In the genomic region with DNA sequence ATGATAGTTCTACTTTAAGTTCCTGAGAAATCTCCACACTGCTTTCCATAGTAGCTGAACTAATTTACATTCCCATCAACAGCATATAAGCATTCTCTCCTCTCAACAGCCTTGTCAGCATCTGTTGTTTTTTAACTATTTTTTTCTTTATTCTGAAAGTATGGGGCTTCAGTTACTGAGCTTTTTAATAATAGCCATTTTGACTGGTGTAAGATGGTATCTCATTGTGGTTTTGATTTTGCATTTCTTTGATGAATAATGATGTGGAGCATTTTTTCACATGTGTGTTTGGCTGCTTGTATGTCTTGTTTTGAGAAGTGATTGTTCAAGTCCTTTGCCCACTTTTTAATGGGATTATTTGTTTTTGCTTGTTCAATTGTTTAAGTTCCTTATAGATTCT, we compare ENCODE assay signal across 31 cellular contexts. TPM values are rescaled to one million over a fixed set of nuclear protein-coding genes. Genes with fewer than 3 reads are reported as not detected.
"Had no signal": no experiment of that assay in that cellular context is flagged by ENCODE, and none has a peak within 500 bp of the region (broad histone marks: within the 10 kb centered on the region; RNA-seq: fewer than 3 reads in every experiment).

No MANE protein-coding gene starts in this region.

- H3K9me3 ChIP-seq: left lung, prostate gland, upper lobe of left lung had no signal

- H3K79me2 ChIP-seq: hepatocyte had no signal

- H2AFZ ChIP-seq: hepatocyte had no signal

- H3K4me3 ChIP-seq: hepatocyte, left lung, lung, prostate gland, spleen, upper lobe of left lung had no signal

- H3K27ac ChIP-seq: hepatocyte, left lung, prostate gland, spleen, upper lobe of left lung, WERI-Rb-1 had no signal

- H3K4me1 ChIP-seq: left lung, prostate gland, spleen, upper lobe of left lung had no signal

- H3K36me3 ChIP-seq: left lung, prostate gland, spleen, upper lobe of left lung, WERI-Rb-1 had no signal

- H3K4me2 ChIP-seq: hepatocyte had no signal

- H3K27me3 ChIP-seq: hepatocyte, upper lobe of left lung had no signal

- DNase-seq: activated CD4-positive, alpha-beta T cell treated with anti-CD3 and anti-CD28 coated beads for 1 hour; activated CD4-positive, alpha-beta T cell treated with anti-CD3 and anti-CD28 coated beads, Interleukin-2, amount 50 U/mL, for 4 hours; activated CD8-positive, alpha-beta memory T cell treated with anti-CD3 and anti-CD28 coated beads for 24 hours; activated CD8-positive, alpha-beta memory T cell treated with anti-CD3 and anti-CD28 coated beads, Interleukin-2, amount 50 U/mL, for 4 hours; activated naive CD4-positive, alpha-beta T cell treated with Interleukin-2 at 50 U/mL for 16 hours; activated naive CD8-positive, alpha-beta T cell treated with anti-CD3 and anti-CD28 coated beads, Interleukin-2, amount 10 ng/mL, durations not matched to agents 7 days and 5 days; activated T-cell treated with anti-CD3 and anti-CD28 coated beads, Interleukin-2, amount 50 U/mL, for 4 hours; effector CD4-positive, alpha-beta T cell; glutamatergic neuron; immature natural killer cell; kidney glomerular epithelial cell; left lung; naive thymus-derived CD8-positive, alpha-beta T cell; spleen; stimulated activated CD4-positive, alpha-beta T cell treated with anti-CD3 and anti-CD28 coated beads, Interleukin-4, amount 100 ng/mL, for 1 hour; stimulated activated naive CD4-positive, alpha-beta T cell; T-helper 1 cell; upper lobe of left lung; WERI-Rb-1 had no signal

RNA-seq across cellular contexts. Expression of a gene that starts 2.4 kb away (rescaled TPM):
- total RNA-seq: activated naive CD8-positive, alpha-beta T cell treated with anti-CD3 and anti-CD28 coated beads, Interleukin-2, amount 10 ng/mL, durations not matched to agents 7 days and 5 days; activated T-cell treated with anti-CD3 and anti-CD28 coated beads, Interleukin-2, amount 50 U/mL, for 4 hours; cardiac septum; chondrocyte; epithelial cell of proximal tubule; fibroblast of lung; frontal cortex; hepatocyte; left lung; lung; mesenteric fat pad; mucosa of gallbladder; naive thymus-derived CD8-positive, alpha-beta T cell; osteocyte; prostate gland; spleen; upper lobe of left lung had no signal
- polyA plus RNA-seq: fibroblast of lung; hepatocyte; immature natural killer cell; lung; naive thymus-derived CD8-positive, alpha-beta T cell; spleen; thymus had no signal

RNA-seq across cellular contexts. Expression of a gene that starts 5.5 kb away (rescaled TPM):
- total RNA-seq: activated naive CD8-positive, alpha-beta T cell treated with anti-CD3 and anti-CD28 coated beads, Interleukin-2, amount 10 ng/mL, durations not matched to agents 7 days and 5 days; activated T-cell treated with anti-CD3 and anti-CD28 coated beads, Interleukin-2, amount 50 U/mL, for 4 hours; cardiac septum; chondrocyte; epithelial cell of proximal tubule; fibroblast of lung; frontal cortex; hepatocyte; left lung; lung; mesenteric fat pad; mucosa of gallbladder; naive thymus-derived CD8-positive, alpha-beta T cell; osteocyte; prostate gland; spleen; upper lobe of left lung had no signal
- polyA plus RNA-seq: fibroblast of lung; hepatocyte; immature natural killer cell; lung; naive thymus-derived CD8-positive, alpha-beta T cell; spleen had no signal

RNA-seq across cellular contexts. Expression of a gene that starts 7.3 kb away (rescaled TPM):
- total RNA-seq: activated naive CD8-positive, alpha-beta T cell treated with anti-CD3 and anti-CD28 coated beads, Interleukin-2, amount 10 ng/mL, durations not matched to agents 7 days and 5 days; activated T-cell treated with anti-CD3 and anti-CD28 coated beads, Interleukin-2, amount 50 U/mL, for 4 hours; cardiac septum; chondrocyte; fibroblast of lung; frontal cortex; hepatocyte; lung; mesenteric fat pad; mucosa of gallbladder; naive thymus-derived CD8-positive, alpha-beta T cell; osteocyte; prostate gland; spleen; upper lobe of left lung had no signal
- polyA plus RNA-seq: hepatocyte; immature natural killer cell; lung; naive thymus-derived CD8-positive, alpha-beta T cell; spleen had no signal

RNA-seq across cellular contexts. Expression of a gene that starts 11.3 kb away (rescaled TPM):
- total RNA-seq: activated naive CD8-positive, alpha-beta T cell treated with anti-CD3 and anti-CD28 coated beads, Interleukin-2, amount 10 ng/mL, durations not matched to agents 7 days and 5 days; activated T-cell treated with anti-CD3 and anti-CD28 coated beads, Interleukin-2, amount 50 U/mL, for 4 hours; cardiac septum; chondrocyte; epithelial cell of proximal tubule; fibroblast of lung; frontal cortex; hepatocyte; left lung; lung; mesenteric fat pad; mucosa of gallbladder; naive thymus-derived CD8-positive, alpha-beta T cell; osteocyte; spleen; upper lobe of left lung had no signal
- polyA plus RNA-seq: hepatocyte; immature natural killer cell; lung; naive thymus-derived CD8-positive, alpha-beta T cell; spleen had no signal

RNA-seq across cellular contexts. Expression of a gene that starts 13.1 kb away (rescaled TPM):
- total RNA-seq: activated naive CD8-positive, alpha-beta T cell treated with anti-CD3 and anti-CD28 coated beads, Interleukin-2, amount 10 ng/mL, durations not matched to agents 7 days and 5 days; activated T-cell treated with anti-CD3 and anti-CD28 coated beads, Interleukin-2, amount 50 U/mL, for 4 hours; cardiac septum; chondrocyte; epithelial cell of proximal tubule; fibroblast of lung; frontal cortex; hepatocyte; left lung; lung; mesenteric fat pad; mucosa of gallbladder; naive thymus-derived CD8-positive, alpha-beta T cell; osteocyte; prostate gland; spleen; upper lobe of left lung had no signal
- polyA plus RNA-seq: fibroblast of lung; hepatocyte; immature natural killer cell; lung; naive thymus-derived CD8-positive, alpha-beta T cell; spleen; thymus had no signal
